ENCODE assay signal across 27 cellular contexts in genomic region chr14:80134321-80134720, GRCh38.
"Had no signal": no experiment of that assay in that cellular context is flagged by ENCODE, and none has a peak within 500 bp of the region (broad histone marks: within the 10 kb centered on the region; RNA-seq: fewer than 3 reads in every experiment).

No MANE protein-coding gene starts in this region.

- H3K27ac Mint-ChIP-seq: stimulated activated effector memory CD8-positive, alpha-beta T cell treated with anti-CD3 and anti-CD28 coated beads, Interleukin-12 subunit alpha, Interleukin-12 subunit beta, amount 100 ng/mL, for 72 hours; stimulated activated memory B cell treated with anti-CD40 and anti-IgM and Interleukin-4, amounts not matched to agents 10 μg/mL and 1 μg/mL and 100 μg/mL, for 72 hours; stimulated activated naive B cell treated with anti-CD40 and anti-IgM and Interleukin-4, amounts not matched to agents 10 μg/mL and 1 μg/mL and 100 μg/mL, for 72 hours; stimulated activated naive CD8-positive, alpha-beta T cell treated with anti-CD3 and anti-CD28 coated beads, Interleukin-15, amount 100 ng/mL, for 72 hours; stimulated activated naive CD8-positive, alpha-beta T cell treated with anti-CD3 and anti-CD28 coated beads, Interleukin-15, Interleukin-2, amounts not matched to agents 100 ng/mL and 50 ng/mL, for 24 hours; type B pancreatic cell had no signal

- H3K9me3 ChIP-seq: suprapubic skin, testis, thoracic aorta, tibial artery, tibial nerve, transverse colon, upper lobe of right lung, uterus, vagina had no signal

- DNase-seq: stimulated activated CD4-positive, alpha-beta T cell treated with anti-CD3 and anti-CD28 coated beads, Interleukin-2, amount 100 ng/mL, for 24 hours; stimulated activated CD4-positive, alpha-beta T cell treated with anti-CD3 and anti-CD28 coated beads, Interleukin-2, amount 100 ng/mL, for 48 hours; stimulated activated CD4-positive, alpha-beta T cell treated with anti-CD3 and anti-CD28 coated beads, Interleukin-4, amount 100 ng/mL, for 1 hour; stimulated activated CD4-positive, alpha-beta T cell treated with anti-CD3 and anti-CD28 coated beads, Interleukin-4, amount 100 ng/mL, for 24 hours; stimulated activated CD4-positive, alpha-beta T cell treated with anti-CD3 and anti-CD28 coated beads, Interleukin-4, amount 100 ng/mL, for 4 hours; stimulated activated CD8-positive, alpha-beta memory T cell treated with anti-CD3 and anti-CD28 coated beads, Interleukin-4, amount 100 ng/mL, for 48 hours; stimulated activated naive B cell treated with anti-CD40 and anti-IgM and Interleukin-4, amounts not matched to agents 10 μg/mL and 1 μg/mL and 100 μg/mL, for 72 hours; stimulated activated naive CD4-positive, alpha-beta T cell; stimulated activated naive CD8-positive, alpha-beta T cell treated with anti-CD3 and anti-CD28 coated beads, Interleukin-15, amount 100 ng/mL, for 72 hours; stimulated activated naive CD8-positive, alpha-beta T cell treated with anti-CD3 and anti-CD28 coated beads, Interleukin-15, Interleukin-2, amounts not matched to agents 100 U/mL and 50 U/mL, for 24 hours; stomach; substantia nigra; testis; tibial artery; transverse colon; trophoblast cell; upper lobe of left lung; upper lobe of right lung; uterus had no signal

- H3K4me1 ChIP-seq: stomach, suprapubic skin, testis, tibial artery, tibial nerve, transverse colon, upper lobe of left lung, upper lobe of right lung, uterus, vagina had no signal

- H3K4me3 Mint-ChIP-seq: stimulated activated effector memory CD8-positive, alpha-beta T cell treated with anti-CD3 and anti-CD28 coated beads, Interleukin-12 subunit alpha, Interleukin-12 subunit beta, amount 100 ng/mL, for 72 hours; stimulated activated memory B cell treated with anti-CD40 and anti-IgM and Interleukin-4, amounts not matched to agents 10 μg/mL and 1 μg/mL and 100 μg/mL, for 72 hours; stimulated activated naive B cell treated with anti-CD40 and anti-IgM and Interleukin-4, amounts not matched to agents 10 μg/mL and 1 μg/mL and 100 μg/mL, for 72 hours; stimulated activated naive CD8-positive, alpha-beta T cell treated with anti-CD3 and anti-CD28 coated beads, Interleukin-15, amount 100 ng/mL, for 72 hours; stimulated activated naive CD8-positive, alpha-beta T cell treated with anti-CD3 and anti-CD28 coated beads, Interleukin-15, Interleukin-2, amounts not matched to agents 100 ng/mL and 50 ng/mL, for 24 hours; type B pancreatic cell had no signal

- H3K36me3 Mint-ChIP-seq: stimulated activated effector memory CD8-positive, alpha-beta T cell treated with anti-CD3 and anti-CD28 coated beads, Interleukin-12 subunit alpha, Interleukin-12 subunit beta, amount 100 ng/mL, for 72 hours; stimulated activated memory B cell treated with anti-CD40 and anti-IgM and Interleukin-4, amounts not matched to agents 10 μg/mL and 1 μg/mL and 100 μg/mL, for 72 hours; stimulated activated naive B cell treated with anti-CD40 and anti-IgM and Interleukin-4, amounts not matched to agents 10 μg/mL and 1 μg/mL and 100 μg/mL, for 72 hours; type B pancreatic cell had no signal

- H3K27me3 Mint-ChIP-seq: stimulated activated memory B cell treated with anti-CD40 and anti-IgM and Interleukin-4, amounts not matched to agents 10 μg/mL and 1 μg/mL and 100 μg/mL, for 72 hours; stimulated activated naive B cell treated with anti-CD40 and anti-IgM and Interleukin-4, amounts not matched to agents 10 μg/mL and 1 μg/mL and 100 μg/mL, for 72 hours; stimulated activated naive CD8-positive, alpha-beta T cell treated with anti-CD3 and anti-CD28 coated beads, Interleukin-15, amount 100 ng/mL, for 72 hours; stimulated activated naive CD8-positive, alpha-beta T cell treated with anti-CD3 and anti-CD28 coated beads, Interleukin-15, Interleukin-2, amounts not matched to agents 100 ng/mL and 50 ng/mL, for 24 hours; type B pancreatic cell had no signal

- H3K4me1 Mint-ChIP-seq: stimulated activated effector memory CD8-positive, alpha-beta T cell treated with anti-CD3 and anti-CD28 coated beads, Interleukin-12 subunit alpha, Interleukin-12 subunit beta, amount 100 ng/mL, for 72 hours; stimulated activated memory B cell treated with anti-CD40 and anti-IgM and Interleukin-4, amounts not matched to agents 10 μg/mL and 1 μg/mL and 100 μg/mL, for 72 hours; stimulated activated naive B cell treated with anti-CD40 and anti-IgM and Interleukin-4, amounts not matched to agents 10 μg/mL and 1 μg/mL and 100 μg/mL, for 72 hours; stimulated activated naive CD8-positive, alpha-beta T cell treated with anti-CD3 and anti-CD28 coated beads, Interleukin-15, amount 100 ng/mL, for 72 hours had no signal

- H3K36me3 ChIP-seq: stomach, suprapubic skin, thoracic aorta, tibial artery, tibial nerve, transverse colon, upper lobe of left lung, upper lobe of right lung, uterus, vagina had no signal

- H3K27me3 ChIP-seq: stomach, suprapubic skin, testis, tibial artery, tibial nerve, transverse colon, upper lobe of left lung, upper lobe of right lung, uterus, vagina had no signal

- H3K4me3 ChIP-seq: stomach, suprapubic skin, testis, thoracic aorta, tibial artery, tibial nerve, transverse colon, upper lobe of left lung, upper lobe of right lung, uterus, vagina had no signal

- ATAC-seq: stimulated activated effector memory CD8-positive, alpha-beta T cell treated with anti-CD3 and anti-CD28 coated beads, Interleukin-12 subunit alpha, Interleukin-12 subunit beta, amount 100 ng/mL, for 72 hours; stimulated activated memory B cell treated with anti-CD40 and anti-IgM and Interleukin-4, amounts not matched to agents 10 μg/mL and 1 μg/mL and 100 μg/mL, for 72 hours; stimulated activated naive B cell treated with anti-CD40 and anti-IgM and Interleukin-4, amounts not matched to agents 10 μg/mL and 1 μg/mL and 100 μg/mL, for 72 hours; stimulated activated naive CD8-positive, alpha-beta T cell treated with anti-CD3 and anti-CD28 coated beads, Interleukin-15, amount 100 ng/mL, for 72 hours; stimulated activated naive CD8-positive, alpha-beta T cell treated with anti-CD3 and anti-CD28 coated beads, Interleukin-15, Interleukin-2, amounts not matched to agents 100 U/mL and 50 U/mL, for 24 hours; upper lobe of right lung had no signal

- H3K27ac ChIP-seq: stomach, suprapubic skin, testis, thoracic aorta, tibial artery, tibial nerve, transverse colon, upper lobe of left lung, upper lobe of right lung, uterus, vagina had no signal
